In genomic region chr4:1717129-1718094, GRCh38 we compare ENCODE assay signal across 1 cellular context.
TF ChIP-seq lines count a peak whose summit lies in the region.

No MANE protein-coding gene starts in this region.

TF ChIP-seq in WTC11, 78 proteins besides CTCF, POLR2A, EP300 and RAD21 (continued from another document):
- TF ChIP-seq ARID4B (CRISPR knock-in tag; IDR thresholded peaks at IDR 0.05; ENCODE audit: borderline replicate concordance) (no peak), RELA (CRISPR knock-in tag; IDR thresholded peaks at IDR 0.05; ENCODE audit: borderline replicate concordance) (no peak), ZBTB43 (CRISPR knock-in tag; IDR thresholded peaks at IDR 0.05) (no peak), OVOL2 (CRISPR knock-in tag; IDR thresholded peaks at IDR 0.05; ENCODE audit: borderline replicate concordance) (no peak), USF1 (CRISPR knock-in tag; IDR thresholded peaks at IDR 0.05) (no peak)
- TF ChIP-seq, protein P1, sequence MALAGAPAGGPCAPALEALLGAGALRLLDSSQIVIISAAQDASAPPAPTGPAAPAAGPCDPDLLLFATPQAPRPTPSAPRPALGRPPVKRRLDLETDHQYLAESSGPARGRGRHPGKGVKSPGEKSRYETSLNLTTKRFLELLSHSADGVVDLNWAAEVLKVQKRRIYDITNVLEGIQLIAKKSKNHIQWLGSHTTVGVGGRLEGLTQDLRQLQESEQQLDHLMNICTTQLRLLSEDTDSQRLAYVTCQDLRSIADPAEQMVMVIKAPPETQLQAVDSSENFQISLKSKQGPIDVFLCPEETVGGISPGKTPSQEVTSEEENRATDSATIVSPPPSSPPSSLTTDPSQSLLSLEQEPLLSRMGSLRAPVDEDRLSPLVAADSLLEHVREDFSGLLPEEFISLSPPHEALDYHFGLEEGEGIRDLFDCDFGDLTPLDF (CRISPR knock-in tag; IDR thresholded peaks at IDR 0.05) = no peak
